ENCODE assay signal across 40 cellular contexts in genomic region chr17:57788710-57789109, GRCh38. TPM values are rescaled to one million over a fixed set of nuclear protein-coding genes. Genes with fewer than 3 reads are reported as not detected.
"Had no signal": no experiment of that assay in that cellular context is flagged by ENCODE, and none has a peak within 500 bp of the region (broad histone marks: within the 10 kb centered on the region; RNA-seq: fewer than 3 reads in every experiment).

No MANE protein-coding gene starts in this region.

- H3K9me3 ChIP-seq: esophagus squamous epithelium, gastroesophageal sphincter, heart right ventricle had no signal

- H3K4me3 ChIP-seq: coronary artery, dorsolateral prefrontal cortex, esophagus squamous epithelium, gastroesophageal sphincter, heart right ventricle had no signal

- H3K27ac ChIP-seq: brain microvascular endothelial cell, coronary artery, dorsolateral prefrontal cortex, esophagus squamous epithelium, gastroesophageal sphincter, heart right ventricle, WERI-Rb-1 had no signal

- H3K36me3 ChIP-seq: brain microvascular endothelial cell, esophagus squamous epithelium, gastroesophageal sphincter, heart right ventricle, WERI-Rb-1 had no signal

- H3K4me3 Mint-ChIP-seq: activated B cell treated with CpG ODN at 0.5 μM for 24 hours; activated CD4-positive, alpha-beta memory T cell treated with anti-CD3 and anti-CD28 coated beads for 36 hours; activated CD8-positive, alpha-beta memory T cell treated with anti-CD3 and anti-CD28 coated beads, Interleukin-2, amount 10 ng/mL, durations not matched to agents 7 days and 5 days; activated CD8-positive, alpha-beta T cell treated with anti-CD3 and anti-CD28 coated beads, Interleukin-2, amount 10 ng/mL, durations not matched to agents 7 days and 5 days; activated naive CD8-positive, alpha-beta T cell; central memory CD8-positive, alpha-beta T cell; dendritic cell treated with granulocyte-macrophage colony-stimulating factor and Interleukin-4, amounts not matched to agents 40 ng/mL and 50 ng/mL, for 4 days; T-helper 17 cell; T-helper 2 cell treated with Interferon-gamma antibody and Interleukin-4, amounts not matched to agents 5 μg/mL and 100 μg/mL, for 36 hours had no signal

- H3K9me3 Mint-ChIP-seq: activated B cell treated with CpG ODN at 0.5 μM for 24 hours; activated CD4-positive, alpha-beta memory T cell treated with anti-CD3 and anti-CD28 coated beads for 36 hours; central memory CD8-positive, alpha-beta T cell; dendritic cell treated with granulocyte-macrophage colony-stimulating factor and Interleukin-4, amounts not matched to agents 40 ng/mL and 50 ng/mL, for 4 days; T-helper 2 cell treated with Interferon-gamma antibody and Interleukin-4, amounts not matched to agents 5 μg/mL and 100 μg/mL, for 36 hours had no signal

- H3K4me1 Mint-ChIP-seq: activated B cell treated with CpG ODN at 0.5 μM for 24 hours; activated CD8-positive, alpha-beta memory T cell treated with anti-CD3 and anti-CD28 coated beads, Interleukin-2, amount 10 ng/mL, durations not matched to agents 7 days and 5 days; central memory CD8-positive, alpha-beta T cell had no signal

- H3K27me3 ChIP-seq: gastroesophageal sphincter had no signal

- DNase-seq: activated B cell treated with CpG ODN at 0.5 μM for 24 hours; activated CD4-positive, alpha-beta memory T cell treated with anti-CD3 and anti-CD28 coated beads for 36 hours; activated CD4-positive, alpha-beta T cell treated with anti-CD3 and anti-CD28 coated beads for 48 hours; activated CD8-positive, alpha-beta memory T cell treated with anti-CD3 and anti-CD28 coated beads, Interleukin-2, amount 10 ng/mL, durations not matched to agents 7 days and 5 days; activated CD8-positive, alpha-beta memory T cell treated with anti-CD3 and anti-CD28 coated beads, Interleukin-2, amount 50 U/mL, for 4 hours; activated CD8-positive, alpha-beta T cell treated with anti-CD3 and anti-CD28 coated beads, Interleukin-2, amount 10 ng/mL, durations not matched to agents 7 days and 5 days; activated effector memory CD4-positive, alpha-beta T cell treated with Interleukin-2 at 50 U/mL for 16 hours; activated gamma-delta T cell treated with Interleukin-2 at 50 U/mL for 16 hours; activated naive CD4-positive, alpha-beta T cell treated with anti-CD3 and anti-CD28 coated beads, Interleukin-2, amount 50 U/mL, for 16 hours; activated naive CD4-positive, alpha-beta T cell treated with Interleukin-2 at 50 U/mL for 16 hours; activated T-cell treated with anti-CD3 and anti-CD28 coated beads, Interleukin-2, amount 50 U/mL, for 1 hour; activated T-cell treated with anti-CD3 and anti-CD28 coated beads, Interleukin-2, amount 50 U/mL, for 48 hours; amniotic stem cell; brain microvascular endothelial cell; dorsolateral prefrontal cortex; effector memory CD4-positive, alpha-beta T cell; esophagus squamous epithelium; foreskin melanocyte; heart right ventricle; T-helper 1 cell; T-helper 17 cell; T1000; WERI-Rb-1 had no signal

- ATAC-seq: activated CD4-positive, CD25-positive, alpha-beta regulatory T cell treated with anti-CD3 and anti-CD28 coated beads, Interleukin-2, amount 50 U/mL, for 24 hours; activated CD8-positive, alpha-beta memory T cell treated with anti-CD3 and anti-CD28 coated beads, Interleukin-2, amount 10 ng/mL, durations not matched to agents 7 days and 5 days; activated CD8-positive, alpha-beta T cell treated with anti-CD3 and anti-CD28 coated beads, Interleukin-2, amount 10 ng/mL, durations not matched to agents 7 days and 5 days; gastroesophageal sphincter; heart right ventricle; T-helper 17 cell had no signal

- H3K4me1 ChIP-seq: esophagus squamous epithelium had no signal

- H3K27ac Mint-ChIP-seq: activated B cell treated with CpG ODN at 0.5 μM for 24 hours; activated CD4-positive, alpha-beta memory T cell treated with anti-CD3 and anti-CD28 coated beads for 36 hours; activated CD8-positive, alpha-beta memory T cell treated with anti-CD3 and anti-CD28 coated beads, Interleukin-2, amount 10 ng/mL, durations not matched to agents 7 days and 5 days; activated CD8-positive, alpha-beta T cell treated with anti-CD3 and anti-CD28 coated beads, Interleukin-2, amount 10 ng/mL, durations not matched to agents 7 days and 5 days; activated naive CD8-positive, alpha-beta T cell; dendritic cell treated with granulocyte-macrophage colony-stimulating factor and Interleukin-4, amounts not matched to agents 40 ng/mL and 50 ng/mL, for 4 days; T-helper 17 cell; T-helper 2 cell treated with Interferon-gamma antibody and Interleukin-4, amounts not matched to agents 5 μg/mL and 100 μg/mL, for 36 hours had no signal

- H3K36me3 Mint-ChIP-seq: activated CD4-positive, alpha-beta memory T cell treated with anti-CD3 and anti-CD28 coated beads for 36 hours; activated CD8-positive, alpha-beta memory T cell treated with anti-CD3 and anti-CD28 coated beads, Interleukin-2, amount 10 ng/mL, durations not matched to agents 7 days and 5 days; activated naive CD8-positive, alpha-beta T cell had no signal

RNA-seq across cellular contexts. Expression of gene CCDC182, which starts 43.6 kb away (rescaled TPM):
- total RNA-seq: activated B cell treated with CpG ODN at 0.5 μM for 24 hours; activated CD4-positive, alpha-beta memory T cell treated with anti-CD3 and anti-CD28 coated beads for 36 hours; activated CD8-positive, alpha-beta memory T cell treated with anti-CD3 and anti-CD28 coated beads for 36 hours; activated CD8-positive, alpha-beta memory T cell treated with anti-CD3 and anti-CD28 coated beads, Interleukin-2, amount 10 ng/mL, durations not matched to agents 7 days and 5 days; activated CD8-positive, alpha-beta T cell treated with anti-CD3 and anti-CD28 coated beads, Interleukin-2, amount 10 ng/mL, durations not matched to agents 7 days and 5 days; astrocyte; bronchial epithelial cell; cardiac septum; cerebellum; esophagus squamous epithelium; fibroblast of lung; fibroblast of villous mesenchyme; gastroesophageal sphincter; glomerular endothelial cell; heart right ventricle; T-helper 17 cell had no signal
- polyA plus RNA-seq: adipose tissue, esophagus, fibroblast of lung, heart right ventricle had no signal
